Comparison of ENCODE assay signal across 11 cellular contexts in genomic region chr1:57061369-57061768, GRCh38.
DNase-seq lines count a peak whose midpoint lies in the region; ATAC-seq and TF ChIP-seq lines count a peak whose summit lies in the region.
"Had no signal": no experiment of that assay in that cellular context is flagged by ENCODE, and none has a peak within 500 bp of the region (broad histone marks: within the 10 kb centered on the region; RNA-seq: fewer than 3 reads in every experiment).

No MANE protein-coding gene starts in this region.

- H4K20me1 ChIP-seq in OCI-LY3 (ENCODE audit: insufficient read depth, low read length): no peaks in the 10 kb centered on the region
- H4K20me1 ChIP-seq: BLaER1 had no signal

- no peaks in the 10 kb centered on the region for H3K27me3 ChIP-seq in heart left ventricle
- H3K27me3 ChIP-seq in left ventricle myocardium inferior (ENCODE audit: low read depth): no peaks in the 10 kb centered on the region
- H3K27me3 ChIP-seq in OCI-LY3 (ENCODE audit: low read depth, low read length): no peaks in the 10 kb centered on the region
- no peaks in the 10 kb centered on the region for H3K27me3 ChIP-seq in naive thymus-derived CD4-positive, alpha-beta T cell (ENCODE audit: control insufficient read depth in 2 of 2, insufficient read depth in 2 of 2, low read length in 2 of 2)
- H3K27me3 ChIP-seq in testis: no peaks in the 10 kb centered on the region
- H3K27me3 ChIP-seq: BLaER1, gastrocnemius medialis had no signal

- H3K27ac ChIP-seq in heart left ventricle (no peak overlapping the region), left ventricle myocardium inferior (replicated peaks) (no peak overlapping the region), OCI-LY3 (ENCODE audit: low read length) (no peak overlapping the region), testis (no peak overlapping the region)
- no peak overlapping the region for H3K27ac ChIP-seq in naive thymus-derived CD4-positive, alpha-beta T cell (ENCODE audit: low read depth, low read length)
- H3K27ac ChIP-seq: BLaER1, gastrocnemius medialis had no signal

- H3K4me1 ChIP-seq in heart left ventricle (peaks cover 0 to 10% (median 0%) of the 10 kb centered on the region in 12 donors), left ventricle myocardium inferior (peaks cover 18% of the 10 kb centered on the region), OCI-LY3 (ENCODE audit: low read length) (no peaks in the 10 kb centered on the region), testis (no peaks in the 10 kb centered on the region)
- H3K4me1 ChIP-seq in naive thymus-derived CD4-positive, alpha-beta T cell (ENCODE audit: control insufficient read depth in 2 of 2, insufficient read depth in 2 of 2, low read length in 2 of 2): no peaks in the 10 kb centered on the region

- H3K36me3 ChIP-seq in heart left ventricle: no peaks in the 10 kb centered on the region
- H3K36me3 ChIP-seq in left ventricle myocardium inferior: no peaks in the 10 kb centered on the region
- no peaks in the 10 kb centered on the region for H3K36me3 ChIP-seq in OCI-LY3 (replicated peaks; ENCODE audit: low read depth, low read length)
- no peaks in the 10 kb centered on the region for H3K36me3 ChIP-seq in naive thymus-derived CD4-positive, alpha-beta T cell (ENCODE audit: control insufficient read depth in 2 of 3, insufficient read depth in 3 of 3, low read length in 3 of 3)
- H3K36me3 ChIP-seq in testis (ENCODE audit: low read depth, missing control alignments): no peaks in the 10 kb centered on the region
- H3K36me3 ChIP-seq: gastrocnemius medialis had no signal

- no peak for TF ChIP-seq POLR2A in heart left ventricle (IDR thresholded peaks at IDR 0.05)
- TF ChIP-seq POLR2A in testis (IDR thresholded peaks at IDR 0.05): no peak

- POLR2A ChIA-PET in naive thymus-derived CD4-positive, alpha-beta T cell (lab: Charles Lee): no interaction called here

- 38 to 60% (median 44%) methylated on average over 1 of the region's 1 CpG for WGBS in heart left ventricle, 4 donors
- WGBS in testis, 2 donors: 81 to 83% methylated on average over 1 of the region's 1 CpG

- DNase-seq in heart left ventricle: no peak
- DNase-seq in left ventricle myocardium inferior: no peak
- DNase-seq in left cardiac atrium: no peak
- DNase-seq in naive thymus-derived CD4-positive, alpha-beta T cell: no peak
- no peak for DNase-seq in NCI-H2171 (lab: John Stamatoyannopoulos, UW)
- DNase-seq in glutamatergic neuron: no peak
- no peak for DNase-seq in testis
- DNase-seq: gastrocnemius medialis; stimulated activated naive B cell treated with anti-CD40 and anti-IgM and Interleukin-4, amounts not matched to agents 10 μg/mL and 1 μg/mL and 100 μg/mL, for 72 hours had no signal

- H2AFZ ChIP-seq in OCI-LY3 (ENCODE audit: low read depth, low read length): no peak overlapping the region

- H3K4me3 Mint-ChIP-seq in naive thymus-derived CD4-positive, alpha-beta T cell: no peak overlapping the region
- no peak overlapping the region for H3K4me3 Mint-ChIP-seq in glutamatergic neuron (ENCODE audit: unreplicated experiment)
- H3K4me3 Mint-ChIP-seq: stimulated activated naive B cell treated with anti-CD40 and anti-IgM and Interleukin-4, amounts not matched to agents 10 μg/mL and 1 μg/mL and 100 μg/mL, for 72 hours had no signal

- no peaks in the 10 kb centered on the region for H3K36me3 Mint-ChIP-seq in naive thymus-derived CD4-positive, alpha-beta T cell
- H3K36me3 Mint-ChIP-seq in glutamatergic neuron (ENCODE audit: unreplicated experiment): no peaks in the 10 kb centered on the region
- H3K36me3 Mint-ChIP-seq: stimulated activated naive B cell treated with anti-CD40 and anti-IgM and Interleukin-4, amounts not matched to agents 10 μg/mL and 1 μg/mL and 100 μg/mL, for 72 hours had no signal

- H3K79me2 ChIP-seq in OCI-LY3 (ENCODE audit: low read length): no peaks in the 10 kb centered on the region

- intact Hi-C loops in heart left ventricle (cut with DNase I): loop anchor here in 3 of 10 donors (5.0 to 10.0 kb wide), 2 partner anchors 56 to 227 kb away; no protein-coding TSS in a partner anchor
- intact Hi-C loops in left ventricle myocardium inferior (cut with micrococcal nuclease): no loop called here
- intact Hi-C loops in left cardiac atrium (cut with DNase I): no loop called here
- intact Hi-C loops in naive thymus-derived CD4-positive, alpha-beta T cell (cut with micrococcal nuclease): no loop called here
- intact Hi-C loops in testis (cut with DNase I; ENCODE audit: low total_unique reads): no loop called here

- H3K27me3 Mint-ChIP-seq in naive thymus-derived CD4-positive, alpha-beta T cell: peaks cover 0 to 5% (median 0%) of the 10 kb centered on the region in 5 donors
- H3K27me3 Mint-ChIP-seq in glutamatergic neuron (ENCODE audit: unreplicated experiment): peaks cover 2% of the 10 kb centered on the region
- H3K27me3 Mint-ChIP-seq: stimulated activated naive B cell treated with anti-CD40 and anti-IgM and Interleukin-4, amounts not matched to agents 10 μg/mL and 1 μg/mL and 100 μg/mL, for 72 hours had no signal

- H3K4me3 ChIP-seq in heart left ventricle: no peak overlapping the region
- no peak overlapping the region for H3K4me3 ChIP-seq in left ventricle myocardium inferior
- H3K4me3 ChIP-seq in OCI-LY3 (ENCODE audit: low read length): no peak overlapping the region
- no peak overlapping the region for H3K4me3 ChIP-seq in naive thymus-derived CD4-positive, alpha-beta T cell (ENCODE audit: low read length)
- no peak overlapping the region for H3K4me3 ChIP-seq in testis
- H3K4me3 ChIP-seq: BLaER1, gastrocnemius medialis had no signal

- H3K4me2 ChIP-seq in OCI-LY3 (ENCODE audit: low read length): no peak overlapping the region
- H3K4me2 ChIP-seq: BLaER1 had no signal

- CTCF ChIA-PET in naive thymus-derived CD4-positive, alpha-beta T cell (lab: Charles Lee): no interaction called here

- ATAC-seq in heart left ventricle: peak; percentile 47 to 78 (median 63)
- peak; percentile 51 to 57 for ATAC-seq in left cardiac atrium
- ATAC-seq in naive thymus-derived CD4-positive, alpha-beta T cell: no peak
- ATAC-seq: gastrocnemius medialis; stimulated activated naive B cell treated with anti-CD40 and anti-IgM and Interleukin-4, amounts not matched to agents 10 μg/mL and 1 μg/mL and 100 μg/mL, for 72 hours had no signal

- H3K27ac Mint-ChIP-seq in naive thymus-derived CD4-positive, alpha-beta T cell: no peak overlapping the region
- no peak overlapping the region for H3K27ac Mint-ChIP-seq in glutamatergic neuron (ENCODE audit: unreplicated experiment)
- H3K27ac Mint-ChIP-seq: stimulated activated naive B cell treated with anti-CD40 and anti-IgM and Interleukin-4, amounts not matched to agents 10 μg/mL and 1 μg/mL and 100 μg/mL, for 72 hours had no signal

- no peak overlapping the region for H3K9ac ChIP-seq in OCI-LY3 (ENCODE audit: low read length)
- H3K9ac ChIP-seq: BLaER1 had no signal

- peak in 3 of 12 donors; percentile 6 to 19 (median 11) for TF ChIP-seq CTCF in heart left ventricle (IDR thresholded peaks at IDR 0.05)
- no peak for TF ChIP-seq CTCF in left ventricle myocardium inferior (IDR thresholded peaks at IDR 0.05; ENCODE audit: borderline replicate concordance)
- peak; percentile 34 for TF ChIP-seq CTCF in OCI-LY3 (IDR thresholded peaks at IDR 0.05; ENCODE audit: low read depth, low read length)
- no peak for TF ChIP-seq CTCF in glutamatergic neuron (IDR thresholded peaks at IDR 0.05; ENCODE audit: partially characterized antibody, unreplicated experiment)
- no peak for TF ChIP-seq CTCF in testis (IDR thresholded peaks at IDR 0.05)

- peaks cover 0 to 3% (median 0%) of the 10 kb centered on the region in 11 donors for H3K9me3 Mint-ChIP-seq in naive thymus-derived CD4-positive, alpha-beta T cell
- peaks cover 2% of the 10 kb centered on the region for H3K9me3 Mint-ChIP-seq in glutamatergic neuron (ENCODE audit: unreplicated experiment)
- H3K9me3 Mint-ChIP-seq: stimulated activated naive B cell treated with anti-CD40 and anti-IgM and Interleukin-4, amounts not matched to agents 10 μg/mL and 1 μg/mL and 100 μg/mL, for 72 hours had no signal

- no peaks in the 10 kb centered on the region for H3K9me3 ChIP-seq in heart left ventricle
- no peaks in the 10 kb centered on the region for H3K9me3 ChIP-seq in left ventricle myocardium inferior (replicated peaks)
- no peaks in the 10 kb centered on the region for H3K9me3 ChIP-seq in OCI-LY3 (ENCODE audit: insufficient read depth, low read length)
- no peaks in the 10 kb centered on the region for H3K9me3 ChIP-seq in naive thymus-derived CD4-positive, alpha-beta T cell (ENCODE audit: control insufficient read depth in 2 of 3, low read length in 3 of 3)
- H3K9me3 ChIP-seq in testis: no peaks in the 10 kb centered on the region
- H3K9me3 ChIP-seq: BLaER1, gastrocnemius medialis had no signal

- H3K4me1 Mint-ChIP-seq in naive thymus-derived CD4-positive, alpha-beta T cell: peaks cover 0 to 4% (median 0%) of the 10 kb centered on the region in 7 donors
- H3K4me1 Mint-ChIP-seq in glutamatergic neuron (ENCODE audit: low read depth, unreplicated experiment): no peaks in the 10 kb centered on the region
- H3K4me1 Mint-ChIP-seq: stimulated activated naive B cell treated with anti-CD40 and anti-IgM and Interleukin-4, amounts not matched to agents 10 μg/mL and 1 μg/mL and 100 μg/mL, for 72 hours had no signal
